39 cellular contexts compared by ENCODE assay signal in genomic region chr3:16616083-16616482, GRCh38. TPM values are rescaled to one million over a fixed set of nuclear protein-coding genes. Genes with fewer than 3 reads are reported as not detected.
DNase-seq lines count a peak whose midpoint lies in the region; ATAC-seq, FAIRE-seq and TF ChIP-seq lines count a peak whose summit lies in the region.
"Had no signal": no experiment of that assay in that cellular context is flagged by ENCODE, and none has a peak within 500 bp of the region (broad histone marks: within the 10 kb centered on the region; RNA-seq: fewer than 3 reads in every experiment).

No MANE protein-coding gene starts in this region.

- TF ChIP-seq CTCF in A549 (IDR thresholded peaks at IDR 0.05) (no peak), HEK293 (tag by site-specific recombination; IDR thresholded peaks at IDR 0.05) (no peak), WTC11 (IDR thresholded peaks at IDR 0.05) (no peak), breast epithelium (IDR thresholded peaks at IDR 0.05) (no peak)

- peaks cover 2% of the 10 kb centered on the region; the same call in 1 of the 3 replicates for H3K9me3 ChIP-seq in A549
- no peaks in the 10 kb centered on the region for H3K9me3 ChIP-seq in HEK293 (ENCODE audit: control insufficient read depth, insufficient read depth, low read depth, low read length)
- H3K9me3 ChIP-seq in breast epithelium: no peaks in the 10 kb centered on the region
- H3K9me3 ChIP-seq: BE2C, Caco-2 had no signal

- H3K36me3 Mint-ChIP-seq in WTC11: peaks cover 43% of the 10 kb centered on the region
- H3K36me3 Mint-ChIP-seq: CD14-positive monocyte; CD8-positive, alpha-beta T cell had no signal

- TF ChIP-seq POLR2A in A549 (IDR thresholded peaks at IDR 0.05; ENCODE audit: low read length) (no peak), breast epithelium (IDR thresholded peaks at IDR 0.05) (no peak)

- TF ChIP-seq EP300 in A549 (IDR thresholded peaks at IDR 0.05): no peak

- H3K4me2 ChIP-seq in A549: no peak overlapping the region
- H3K4me2 ChIP-seq: BLaER1 had no signal

- CTCF ChIA-PET in A549 (lab: Yijun Ruan, JAX): interaction anchor here (0.6 kb wide), 1 partner anchor 31 kb away, joined by 3 read pairs; no protein-coding TSS in a partner anchor
- CTCF ChIA-PET in HEK293 (lab: Yijun Ruan, JAX): no interaction called here
- CTCF ChIA-PET in WTC11 (lab: Charles Lee): no interaction called here

- POLR2A ChIA-PET in A549 (lab: Yijun Ruan, JAX) (no interaction called here), HEK293 (lab: Yijun Ruan, JAX) (no interaction called here), WTC11 (lab: Charles Lee) (no interaction called here)

- H3K27ac ChIP-seq in A549: no peak overlapping the region
- H3K27ac ChIP-seq in HEK293 (ENCODE audit: extremely low read depth, low read depth, low read length): no peak overlapping the region
- H3K27ac ChIP-seq in breast epithelium: no peak overlapping the region
- H3K27ac ChIP-seq: 22Rv1; BLaER1; BLaER1 treated with 17β-estradiol and CSF1 and Interleukin-3, amounts not matched to agents 10 nM and 100 nM; C4-2B had no signal

- no peaks in the 10 kb centered on the region for H3K27me3 ChIP-seq in breast epithelium
- H3K27me3 ChIP-seq: BE2C; BLaER1; BLaER1 treated with 17β-estradiol and CSF1 and Interleukin-3, amounts not matched to agents 10 nM and 100 nM had no signal

- DNase-seq in A549 (ENCODE audit: low read depth in 1 of 2, low spot score in 1 of 2) (no peak), WTC11 (ENCODE audit: low spot score) (no peak), breast epithelium (ENCODE audit: low spot score in 2 of 2) (no peak), T1000 (lab: John Stamatoyannopoulos, UW) (no peak)
- DNase-seq: 8988T; ACHN; AML-193; BE2C; C1 segment of cervical spinal cord; Caco-2; Calu3; CD4-positive, alpha-beta memory T cell; CD4-positive, alpha-beta T cell; CD4-positive, CD25-positive, alpha-beta regulatory T cell; CD8-positive, alpha-beta memory T cell; CD8-positive, alpha-beta T cell; COR-L47; DMS 273 treated with DMSO at 0.1 percent for 48 hours; DMS153; DMS53; DMS79; DMS79 treated with DMSO at 0.1 percent for 48 hours; DND-41; EL had no signal

- intact Hi-C loops in breast epithelium (cut with DNase I; ENCODE audit: low total_unique reads): no loop called here

- no peak for TF ChIP-seq RAD21 in A549 (conservative IDR thresholded peaks at IDR 0.05 in 1 of 2, IDR thresholded peaks at IDR 0.05 in 1 of 2)

- peaks cover 50% of the 10 kb centered on the region for H3K9me3 Mint-ChIP-seq in WTC11

- H3K4me1 Mint-ChIP-seq in WTC11: peaks cover 17% of the 10 kb centered on the region
- H3K4me1 Mint-ChIP-seq: CD4-positive, alpha-beta memory T cell; CD4-positive, CD25-positive, alpha-beta regulatory T cell; CD8-positive, alpha-beta memory T cell had no signal

- H3K27me3 Mint-ChIP-seq in WTC11 (ENCODE audit: low read depth): peaks cover 4% of the 10 kb centered on the region; the same call in 1 of the 2 replicates
- H3K27me3 Mint-ChIP-seq: B cell; CD4-positive, alpha-beta memory T cell; CD4-positive, alpha-beta T cell had no signal

- H3K36me3 ChIP-seq in HEK293 (ENCODE audit: control insufficient read depth in 2 of 2, insufficient read depth in 1 of 2, low read length in 2 of 2) (no peaks in the 10 kb centered on the region), breast epithelium (no peaks in the 10 kb centered on the region)
- H3K36me3 ChIP-seq: BE2C; BLaER1; BLaER1 treated with 17β-estradiol and CSF1 and Interleukin-3, amounts not matched to agents 10 nM and 100 nM had no signal

- ATAC-seq in A549 (no peak), WTC11 (no peak), GM18502 (IDR thresholded peaks at IDR 0.05; ENCODE audit: poor library complexity, unreplicated experiment) (no peak)
- ATAC-seq: CD8-positive, alpha-beta T cell had no signal

- H3K4me3 ChIP-seq in A549 (no peak overlapping the region), HEK293 (ENCODE audit: low read depth, low read length) (no peak overlapping the region), breast epithelium (no peak overlapping the region)
- H3K4me3 ChIP-seq: BLaER1; BLaER1 treated with 17β-estradiol and CSF1 and Interleukin-3, amounts not matched to agents 10 nM and 100 nM had no signal

- H3K27ac Mint-ChIP-seq in WTC11: no peak overlapping the region
- H3K27ac Mint-ChIP-seq: B cell; CD14-positive monocyte; CD4-positive, alpha-beta memory T cell; CD4-positive, alpha-beta T cell; CD4-positive, CD25-positive, alpha-beta regulatory T cell; CD8-positive, alpha-beta memory T cell; CD8-positive, alpha-beta T cell had no signal

- H3K4me1 ChIP-seq in A549: no peaks in the 10 kb centered on the region
- H3K4me1 ChIP-seq in HEK293 (ENCODE audit: control insufficient read depth, insufficient read depth, low read length): no peaks in the 10 kb centered on the region
- no peaks in the 10 kb centered on the region for H3K4me1 ChIP-seq in breast epithelium
- H3K4me1 ChIP-seq: BE2C, BLaER1, Caco-2 had no signal

- FAIRE-seq in A549 (lab: Jason Lieb, UNC): no peak
- FAIRE-seq: A204.1, D721Med had no signal

- H3K4me3 Mint-ChIP-seq in WTC11: no peak overlapping the region
- H3K4me3 Mint-ChIP-seq: B cell; CD14-positive monocyte; CD4-positive, alpha-beta memory T cell; CD4-positive, alpha-beta T cell; CD4-positive, CD25-positive, alpha-beta regulatory T cell; CD8-positive, alpha-beta memory T cell; CD8-positive, alpha-beta T cell had no signal

- WGBS in A549 (ENCODE audit: missing lambda C conversion rate): 26% methylated on average over 4 of the region's 4 CpGs

TF ChIP-seq in A549, 52 proteins besides CTCF, POLR2A, EP300 and RAD21:
- TF ChIP-seq ZFP36 (IDR thresholded peaks at IDR 0.05; ENCODE audit: borderline replicate concordance, partially characterized antibody): peak; percentile 47
- no peak for TF ChIP-seq SMC3 (IDR thresholded peaks at IDR 0.05)
TF ChIP-seq in A549: peak in this region for 1.

TF ChIP-seq in HEK293, 187 proteins besides CTCF, POLR2A, EP300 and RAD21:
- TF ChIP-seq ZNF112 (tag by site-specific recombination; IDR thresholded peaks at IDR 0.05) (no peak), ZNF585B (tag by site-specific recombination; IDR thresholded peaks at IDR 0.05) (peak; percentile 93)

TF ChIP-seq in WTC11, 78 proteins besides CTCF, POLR2A, EP300 and RAD21:
- peak; percentile 68 for TF ChIP-seq ZNF121 (CRISPR knock-in tag; IDR thresholded peaks at IDR 0.05)
- TF ChIP-seq USF2 (CRISPR knock-in tag; IDR thresholded peaks at IDR 0.05): no peak
- TF ChIP-seq SP1 (CRISPR knock-in tag; conservative IDR thresholded peaks at IDR 0.05): no peak
- TF ChIP-seq ATF1 (CRISPR knock-in tag; IDR thresholded peaks at IDR 0.05): no peak
- TF ChIP-seq ZNF425 (CRISPR knock-in tag; conservative IDR thresholded peaks at IDR 0.05): no peak

RNA-seq across cellular contexts. Expression of gene DAZL, which starts 10.9 kb away (rescaled TPM):
- polyA plus RNA-seq in A549 (2011; rRNA removed) (not detected in 2 replicates), A549 (2017; fragmentation: RNase III; extraction: RNeasy Plus Mini Kit Qiagen cat#74134 plus additional on column Dnase treatment) (not detected in 3 replicates)
- not detected in 2 replicates for polyA plus RNA-seq in A549 (2012; cell fraction: cytosol; rRNA removed)
- polyA plus RNA-seq in A549 (2012; cell fraction: nucleus; rRNA removed): not detected in 2 replicates
- not detected in 2 replicates for polyA minus RNA-seq in A549 (2011; rRNA and poly(A)+ RNA removed)
- total RNA-seq in WTC11 (2021) (3.3 to 4.3 TPM (median 3.9 TPM) in 3 replicates), breast epithelium (not detected)
- total RNA-seq: A172; A673; B cell; Caco-2; Calu3; CD4-positive, alpha-beta memory T cell; CD4-positive, alpha-beta T cell; CD4-positive, CD25-positive, alpha-beta regulatory T cell; CD8-positive, alpha-beta T cell; Daoy had no signal
- polyA plus RNA-seq: AG04450; BJ; CD14-positive monocyte; CD4-positive, alpha-beta memory T cell; CD4-positive, CD25-positive, alpha-beta regulatory T cell; CD8-positive, alpha-beta memory T cell had no signal
